1 cellular context compared by ENCODE assay signal in the genomic region with DNA sequence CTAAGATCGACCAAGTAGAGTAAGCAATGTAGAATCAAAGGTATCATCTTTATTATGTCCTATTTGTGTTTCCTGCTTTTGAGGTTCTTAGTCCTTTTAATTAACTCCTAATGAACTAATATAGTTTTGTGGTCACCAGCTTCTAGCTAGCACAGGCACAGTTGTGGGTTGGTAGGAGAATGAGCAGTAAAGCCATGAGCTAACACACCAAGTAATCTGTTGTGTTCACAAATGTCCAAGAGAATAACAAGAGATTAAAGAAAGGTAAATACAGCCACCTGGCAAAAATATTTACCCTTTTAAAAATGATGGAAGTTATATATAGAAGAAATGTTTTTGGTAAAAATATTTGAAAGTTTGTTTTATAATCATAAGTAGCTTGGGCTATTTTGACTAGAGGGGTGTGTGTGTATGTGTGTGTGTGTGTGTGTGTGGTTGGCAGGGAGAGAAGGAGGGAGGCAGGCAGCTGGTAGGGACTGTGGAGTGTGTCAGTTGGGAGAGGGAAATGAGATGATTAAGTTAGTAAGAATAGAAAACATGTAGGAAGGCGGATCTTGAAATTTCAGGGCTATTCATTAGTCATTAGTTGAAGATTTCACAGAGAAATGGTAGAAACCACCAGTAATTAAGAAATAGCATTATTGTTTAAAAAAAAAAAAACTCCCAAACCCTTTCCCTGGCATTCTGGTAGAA.
TF ChIP-seq lines count a peak whose summit lies in the region.

No MANE protein-coding gene starts in this region.

TF ChIP-seq in GM23338, 12 proteins besides CTCF, POLR2A, EP300 and RAD21 (continued from another document):
- TF ChIP-seq, protein P1, sequence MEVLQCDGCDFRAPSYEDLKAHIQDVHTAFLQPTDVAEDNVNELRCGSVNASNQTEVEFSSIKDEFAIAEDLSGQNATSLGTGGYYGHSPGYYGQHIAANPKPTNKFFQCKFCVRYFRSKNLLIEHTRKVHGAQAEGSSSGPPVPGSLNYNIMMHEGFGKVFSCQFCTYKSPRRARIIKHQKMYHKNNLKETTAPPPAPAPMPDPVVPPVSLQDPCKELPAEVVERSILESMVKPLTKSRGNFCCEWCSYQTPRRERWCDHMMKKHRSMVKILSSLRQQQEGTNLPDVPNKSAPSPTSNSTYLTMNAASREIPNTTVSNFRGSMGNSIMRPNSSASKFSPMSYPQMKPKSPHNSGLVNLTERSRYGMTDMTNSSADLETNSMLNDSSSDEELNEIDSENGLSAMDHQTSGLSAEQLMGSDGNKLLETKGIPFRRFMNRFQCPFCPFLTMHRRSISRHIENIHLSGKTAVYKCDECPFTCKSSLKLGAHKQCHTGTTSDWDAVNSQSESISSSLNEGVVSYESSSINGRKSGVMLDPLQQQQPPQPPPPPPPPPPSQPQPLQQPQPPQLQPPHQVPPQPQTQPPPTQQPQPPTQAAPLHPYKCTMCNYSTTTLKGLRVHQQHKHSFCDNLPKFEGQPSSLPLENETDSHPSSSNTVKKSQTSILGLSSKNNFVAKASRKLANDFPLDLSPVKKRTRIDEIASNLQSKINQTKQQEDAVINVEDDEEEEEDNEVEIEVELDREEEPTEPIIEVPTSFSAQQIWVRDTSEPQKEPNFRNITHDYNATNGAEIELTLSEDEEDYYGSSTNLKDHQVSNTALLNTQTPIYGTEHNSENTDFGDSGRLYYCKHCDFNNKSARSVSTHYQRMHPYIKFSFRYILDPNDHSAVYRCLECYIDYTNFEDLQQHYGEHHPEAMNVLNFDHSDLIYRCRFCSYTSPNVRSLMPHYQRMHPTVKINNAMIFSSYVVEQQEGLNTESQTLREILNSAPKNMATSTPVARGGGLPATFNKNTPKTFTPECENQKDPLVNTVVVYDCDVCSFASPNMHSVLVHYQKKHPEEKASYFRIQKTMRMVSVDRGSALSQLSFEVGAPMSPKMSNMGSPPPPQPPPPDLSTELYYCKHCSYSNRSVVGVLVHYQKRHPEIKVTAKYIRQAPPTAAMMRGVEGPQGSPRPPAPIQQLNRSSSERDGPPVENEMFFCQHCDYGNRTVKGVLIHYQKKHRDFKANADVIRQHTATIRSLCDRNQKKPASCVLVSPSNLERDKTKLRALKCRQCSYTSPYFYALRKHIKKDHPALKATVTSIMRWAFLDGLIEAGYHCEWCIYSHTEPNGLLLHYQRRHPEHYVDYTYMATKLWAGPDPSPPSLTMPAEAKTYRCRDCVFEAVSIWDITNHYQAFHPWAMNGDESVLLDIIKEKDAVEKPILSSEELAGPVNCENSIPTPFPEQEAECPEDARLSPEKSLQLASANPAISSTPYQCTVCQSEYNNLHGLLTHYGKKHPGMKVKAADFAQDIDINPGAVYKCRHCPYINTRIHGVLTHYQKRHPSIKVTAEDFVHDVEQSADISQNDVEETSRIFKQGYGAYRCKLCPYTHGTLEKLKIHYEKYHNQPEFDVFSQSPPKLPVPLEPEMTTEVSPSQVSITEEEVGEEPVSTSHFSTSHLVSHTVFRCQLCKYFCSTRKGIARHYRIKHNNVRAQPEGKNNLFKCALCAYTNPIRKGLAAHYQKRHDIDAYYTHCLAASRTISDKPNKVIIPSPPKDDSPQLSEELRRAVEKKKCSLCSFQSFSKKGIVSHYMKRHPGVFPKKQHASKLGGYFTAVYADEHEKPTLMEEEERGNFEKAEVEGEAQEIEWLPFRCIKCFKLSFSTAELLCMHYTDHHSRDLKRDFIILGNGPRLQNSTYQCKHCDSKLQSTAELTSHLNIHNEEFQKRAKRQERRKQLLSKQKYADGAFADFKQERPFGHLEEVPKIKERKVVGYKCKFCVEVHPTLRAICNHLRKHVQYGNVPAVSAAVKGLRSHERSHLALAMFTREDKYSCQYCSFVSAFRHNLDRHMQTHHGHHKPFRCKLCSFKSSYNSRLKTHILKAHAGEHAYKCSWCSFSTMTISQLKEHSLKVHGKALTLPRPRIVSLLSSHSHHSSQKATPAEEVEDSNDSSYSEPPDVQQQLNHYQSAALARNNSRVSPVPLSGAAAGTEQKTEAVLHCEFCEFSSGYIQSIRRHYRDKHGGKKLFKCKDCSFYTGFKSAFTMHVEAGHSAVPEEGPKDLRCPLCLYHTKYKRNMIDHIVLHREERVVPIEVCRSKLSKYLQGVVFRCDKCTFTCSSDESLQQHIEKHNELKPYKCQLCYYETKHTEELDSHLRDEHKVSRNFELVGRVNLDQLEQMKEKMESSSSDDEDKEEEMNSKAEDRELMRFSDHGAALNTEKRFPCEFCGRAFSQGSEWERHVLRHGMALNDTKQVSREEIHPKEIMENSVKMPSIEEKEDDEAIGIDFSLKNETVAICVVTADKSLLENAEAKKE (CRISPR knock-in tag; IDR thresholded peaks at IDR 0.05), result no peak
- TF ChIP-seq ZNF331 (CRISPR knock-in tag; IDR thresholded peaks at IDR 0.05; ENCODE audit: low read depth), result no peak
- TF ChIP-seq EZH2 (IDR thresholded peaks at IDR 0.05; ENCODE audit: low read depth, unreplicated experiment), result no peak
- no peak for TF ChIP-seq STAT1 (IDR thresholded peaks at IDR 0.05; ENCODE audit: unreplicated experiment)
- no peak for TF ChIP-seq CREB1 (CRISPR knock-in tag; IDR thresholded peaks at IDR 0.05; ENCODE audit: low read depth)
- TF ChIP-seq POLR2AphosphoS5 (IDR thresholded peaks at IDR 0.05; ENCODE audit: low read depth), result no peak
- TF ChIP-seq, protein P2, sequence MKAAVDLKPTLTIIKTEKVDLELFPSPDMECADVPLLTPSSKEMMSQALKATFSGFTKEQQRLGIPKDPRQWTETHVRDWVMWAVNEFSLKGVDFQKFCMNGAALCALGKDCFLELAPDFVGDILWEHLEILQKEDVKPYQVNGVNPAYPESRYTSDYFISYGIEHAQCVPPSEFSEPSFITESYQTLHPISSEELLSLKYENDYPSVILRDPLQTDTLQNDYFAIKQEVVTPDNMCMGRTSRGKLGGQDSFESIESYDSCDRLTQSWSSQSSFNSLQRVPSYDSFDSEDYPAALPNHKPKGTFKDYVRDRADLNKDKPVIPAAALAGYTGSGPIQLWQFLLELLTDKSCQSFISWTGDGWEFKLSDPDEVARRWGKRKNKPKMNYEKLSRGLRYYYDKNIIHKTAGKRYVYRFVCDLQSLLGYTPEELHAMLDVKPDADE (IDR thresholded peaks at IDR 0.05), result no peak
- TF ChIP-seq NANOG (IDR thresholded peaks at IDR 0.05; ENCODE audit: borderline replicate concordance), result no peak
